ENCODE assay signal across 10 cellular contexts in the genomic region with DNA sequence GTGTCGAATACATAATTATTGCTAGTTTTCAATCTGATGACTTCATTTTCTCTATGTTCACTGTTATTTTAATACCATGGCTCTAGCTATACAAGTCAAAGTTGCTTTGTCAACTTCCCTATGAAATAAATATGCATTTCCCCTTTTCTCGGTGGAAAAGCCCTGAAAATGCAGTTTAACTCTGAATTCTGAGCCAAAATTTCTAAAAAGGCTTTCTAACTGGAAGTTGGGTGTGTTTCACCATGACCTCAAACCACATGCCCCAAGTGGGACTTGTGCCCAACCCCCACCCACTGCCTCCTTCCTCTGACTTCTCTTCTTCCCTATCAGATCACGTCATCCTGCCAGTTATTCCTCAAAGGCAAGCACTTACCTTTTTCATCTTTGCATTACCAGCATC. TPM values are rescaled to one million over a fixed set of nuclear protein-coding genes. Genes with fewer than 3 reads are reported as not detected.
A peak's percentile ranks its signal among the peaks of the same experiment; 100 is the strongest.
DNase-seq lines count a peak whose midpoint lies in the region; ATAC-seq, FAIRE-seq and TF ChIP-seq lines count a peak whose summit lies in the region.
"Had no signal": no experiment of that assay in that cellular context is flagged by ENCODE, and none has a peak within 500 bp of the region (broad histone marks: within the 10 kb centered on the region; RNA-seq: fewer than 3 reads in every experiment).

No MANE protein-coding gene starts in this region.

- H3K9me3 ChIP-seq in GM12878 (replicated peaks; ENCODE audit: control insufficient read depth, insufficient read depth, low read length) = no peaks in the 10 kb centered on the region; the same call in 2 of the 3 replicates

- POLR2A ChIA-PET in GM12878 (lab: Charles Lee) = interaction anchor here (1.9 kb wide), 1 partner anchor 9 kb away, joined by 6 read pairs; a partner anchor contains a TSS

- FAIRE-seq in GM12878 (lab: Jason Lieb, UNC) = no peak

- no peak overlapping the region for H3K4me2 ChIP-seq in GM12878 (ENCODE audit: control insufficient read depth, insufficient read depth)

- no peak for TF ChIP-seq CTCF in GM12878 (IDR thresholded peaks at IDR 0.05 in 2 of 3, conservative IDR thresholded peaks at IDR 0.05 in 1 of 3; ENCODE audit: control insufficient read depth in 2 of 3, extremely low read depth in 1 of 3, insufficient read depth in 1 of 3, low read depth in 3 of 3, low read length in 3 of 3)

- H4K20me1 ChIP-seq in GM12878 (ENCODE audit: control insufficient read depth, insufficient read depth) = no peaks in the 10 kb centered on the region

- H3K36me3 ChIP-seq in GM12878 (ENCODE audit: control insufficient read depth in 2 of 2, insufficient read depth in 2 of 2, low read length in 1 of 2) = peaks cover 3 to 8% of the 10 kb centered on the region in 2 experiments; a peak in 3 of 4 replicates

- no peak for TF ChIP-seq RAD21 in GM12878 (IDR thresholded peaks at IDR 0.05; ENCODE audit: insufficient read depth, low read depth, low read length)

- TF ChIP-seq EP300 in GM12878 (IDR thresholded peaks at IDR 0.05; ENCODE audit: borderline replicate concordance in 1 of 2, control insufficient read depth in 1 of 2, low read depth in 2 of 2, low read length in 2 of 2) = no peak

- SMC1A ChIA-PET in GM12878 (lab: Charles Lee; ENCODE audit: uncharacterized antibody, unreplicated experiment) = interaction anchor here (0.7 to 1.0 kb wide), 2 partner anchors 22 to 26 kb away, joined by 3 read pairs; no protein-coding TSS in a partner anchor

- H3K9ac ChIP-seq in GM12878 (ENCODE audit: control insufficient read depth, insufficient read depth, low read length) = no peak overlapping the region

- no peak overlapping the region for H3K4me3 ChIP-seq in GM12878

- in situ Hi-C loops in GM12878 (cut with MboI) = no loop called here

- TF ChIP-seq POLR2A in GM12878 (IDR thresholded peaks at IDR 0.05; ENCODE audit: low read depth, low read length) = no peak

- DNase-seq in AG20443 (ENCODE audit: low spot score) (peak; percentile 34), Kasumi-1 (lab: John Stamatoyannopoulos, UW) (peak; percentile 54 to 59), GM12878 (ENCODE audit: low read depth, low spot score) (no peak), medulla oblongata (ENCODE audit: extremely low spot score) (peak; percentile 81), NCI-H510A (lab: John Stamatoyannopoulos, UW) (no peak), EL (no peak)
- DNase-seq: effector CD4-positive, alpha-beta T cell had no signal

- no peaks in the 10 kb centered on the region for H3K79me2 ChIP-seq in GM12878 (ENCODE audit: control insufficient read depth, insufficient read depth, low read length)

- RAD21 ChIA-PET in GM12878 (lab: Charles Lee; ENCODE audit: unreplicated experiment) = no interaction called here

- no peak overlapping the region for H3K27ac ChIP-seq in GM12878 (ENCODE audit: control insufficient read depth, insufficient read depth)

- ATAC-seq in GM12878 (no peak; the same call in 2 of the 3 replicates), HG03439 (IDR thresholded peaks at IDR 0.05; ENCODE audit: unreplicated experiment) (no peak), HG02938 (IDR thresholded peaks at IDR 0.05; ENCODE audit: unreplicated experiment) (no peak)

- WGBS in GM12878 (ENCODE audit: insufficient coverage, insufficient replicate concordance, low lambda C conversion rate, missing lambda C conversion rate) = 58% methylated on average over 3 of the region's 3 CpGs

- intact Hi-C loops in GM12878 (cut with micrococcal nuclease; ENCODE audit: unreplicated experiment) = no loop called here

- H2AFZ ChIP-seq in GM12878 (ENCODE audit: control insufficient read depth, low read depth, low read length) = no peak overlapping the region

- CTCF ChIA-PET in GM12878 (lab: Yijun Ruan, JAX) = interaction anchor here (0.6 kb wide), 1 partner anchor 21 kb away, joined by 3 read pairs; no protein-coding TSS in a partner anchor

- no TSS peak for BruUV-seq in GM12878 (replicated peaks; lab: Mats Ljungman, UMichigan)

- no peaks in the 10 kb centered on the region for H3K27me3 ChIP-seq in GM12878 (replicated peaks in 1 of 2; ENCODE audit: control insufficient read depth in 2 of 2, insufficient read depth in 2 of 2, low read length in 1 of 2)

- H3K4me1 ChIP-seq in GM12878 (ENCODE audit: control insufficient read depth, insufficient read depth, low read length) = 0 out of 2 replicates have a peak, but pooled peaks cover 3% of the 10 kb centered on the region

TF ChIP-seq in GM12878, 131 proteins besides CTCF, POLR2A, EP300 and RAD21:
- no peak for TF ChIP-seq ZNF207 (IDR thresholded peaks at IDR 0.05; ENCODE audit: borderline replicate concordance)
- TF ChIP-seq POU2F2 (IDR thresholded peaks at IDR 0.05; ENCODE audit: borderline replicate concordance, low read depth, low read length) = no peak
- TF ChIP-seq RUNX3 (IDR thresholded peaks at IDR 0.05; ENCODE audit: low read length) = peak; percentile 62
- TF ChIP-seq TBL1XR1 (IDR thresholded peaks at IDR 0.05; ENCODE audit: low read depth, low read length) = no peak
- TF ChIP-seq BRCA1 (IDR thresholded peaks at IDR 0.05; ENCODE audit: low read depth, low read length) = no peak
- no peak for TF ChIP-seq FOS (IDR thresholded peaks at IDR 0.05; ENCODE audit: borderline replicate concordance, extremely low read depth, insufficient read length)
- no peak for TF ChIP-seq BACH1 (IDR thresholded peaks at IDR 0.05; ENCODE audit: borderline replicate concordance)
- TF ChIP-seq, protein P1, sequence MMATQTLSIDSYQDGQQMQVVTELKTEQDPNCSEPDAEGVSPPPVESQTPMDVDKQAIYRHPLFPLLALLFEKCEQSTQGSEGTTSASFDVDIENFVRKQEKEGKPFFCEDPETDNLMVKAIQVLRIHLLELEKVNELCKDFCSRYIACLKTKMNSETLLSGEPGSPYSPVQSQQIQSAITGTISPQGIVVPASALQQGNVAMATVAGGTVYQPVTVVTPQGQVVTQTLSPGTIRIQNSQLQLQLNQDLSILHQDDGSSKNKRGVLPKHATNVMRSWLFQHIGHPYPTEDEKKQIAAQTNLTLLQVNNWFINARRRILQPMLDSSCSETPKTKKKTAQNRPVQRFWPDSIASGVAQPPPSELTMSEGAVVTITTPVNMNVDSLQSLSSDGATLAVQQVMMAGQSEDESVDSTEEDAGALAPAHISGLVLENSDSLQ (IDR thresholded peaks at IDR 0.05) = no peak
- TF ChIP-seq EED (IDR thresholded peaks at IDR 0.05; ENCODE audit: low read depth) = no peak

RNA-seq across cellular contexts. Expression of a gene that starts 8.9 kb away (rescaled TPM):
- 46.3 and 51.4 TPM in 2 replicates for total RNA-seq in GM12878 (2013; cell fraction: nucleolus; rRNA removed)
- 19.1 and 20.0 TPM in 2 replicates for total RNA-seq in GM12878 (2014; rRNA removed)
- 19.2 and 21.2 TPM in 2 replicates for total RNA-seq in GM12878 (2014; rRNA removed; fragmentation: Illumina TruSeq; extraction: Trizol)
- total RNA-seq in GM12878 (2021) = 22.1 and 29.1 TPM in 2 replicates
- 30.5 TPM for polyA plus RNA-seq in GM12878 (2011; ENCODE audit: low read depth)
- polyA plus RNA-seq in GM12878 (2011; rRNA removed) = 27.8 and 34.6 TPM in 2 replicates
- 27.9 and 31.4 TPM in 2 replicates for polyA plus RNA-seq in GM12878 (2011; cell fraction: cytosol; rRNA removed)
- 72.1 and 77.2 TPM in 2 replicates for polyA plus RNA-seq in GM12878 (2011; cell fraction: nucleus; rRNA removed)
- 19.6 and 25.7 TPM in 2 replicates for polyA plus RNA-seq in GM12878 (2012)
- polyA plus RNA-seq in GM12878 (2014; fragmentation: Illumina TruSeq; extraction: Trizol) = 26.3 and 34.6 TPM in 2 replicates
- 10 to 100 TPM; 13.7 to 17.0 TPM for polyA plus RNA-seq in GM12878 (2014; fragmentation: Nextera tagmentation; extraction: Ambion mirVana)
- polyA plus RNA-seq in GM12878 (2014; rRNA removed) = 29.9 and 30.2 TPM in 2 replicates
- 10 to 100 TPM; 26.8 to 29.7 TPM for polyA plus RNA-seq in GM12878 (2016; fragmentation: Nextera tagmentation; extraction: Ambion mirVana)
- polyA minus RNA-seq in GM12878 (2011; rRNA and poly(A)+ RNA removed) = 25.4 and 27.3 TPM in 2 replicates
- 5.7 and 10.1 TPM in 2 replicates for polyA minus RNA-seq in GM12878 (2011; cell fraction: cytosol; rRNA and poly(A)+ RNA removed)
- polyA minus RNA-seq in GM12878 (2011; cell fraction: nucleus; rRNA and poly(A)+ RNA removed) = 14.7 and 28.6 TPM in 2 replicates

RNA-seq across cellular contexts. Expression of a gene that starts 21.5 kb away (rescaled TPM):
- 18.1 and 19.8 TPM in 2 replicates for total RNA-seq in GM12878 (2013; cell fraction: nucleolus; rRNA removed)
- total RNA-seq in GM12878 (2014; rRNA removed) = 10.3 and 11.1 TPM in 2 replicates
- total RNA-seq in GM12878 (2014; rRNA removed; fragmentation: Illumina TruSeq; extraction: Trizol) = 8.4 and 8.6 TPM in 2 replicates
- total RNA-seq in GM12878 (2021) = 9.9 and 11.4 TPM in 2 replicates
- polyA plus RNA-seq in GM12878 (2011; ENCODE audit: low read depth) = 8.6 TPM
- polyA plus RNA-seq in GM12878 (2011; rRNA removed) = 12.4 and 16.0 TPM in 2 replicates
- polyA plus RNA-seq in GM12878 (2011; cell fraction: cytosol; rRNA removed) = 16.4 and 17.1 TPM in 2 replicates
- 19.9 and 24.1 TPM in 2 replicates for polyA plus RNA-seq in GM12878 (2011; cell fraction: nucleus; rRNA removed)
- polyA plus RNA-seq in GM12878 (2012) = 10.2 and 11.3 TPM in 2 replicates
- 10.3 and 12.8 TPM in 2 replicates for polyA plus RNA-seq in GM12878 (2014; fragmentation: Illumina TruSeq; extraction: Trizol)
- 1 to 10 TPM; 1.0 to 4.1 TPM for polyA plus RNA-seq in GM12878 (2014; fragmentation: Nextera tagmentation; extraction: Ambion mirVana)
- 9.8 and 10.7 TPM in 2 replicates for polyA plus RNA-seq in GM12878 (2014; rRNA removed)
- polyA plus RNA-seq in GM12878 (2016; fragmentation: Nextera tagmentation; extraction: Ambion mirVana) = 1 to 10 TPM; 5.6 to 5.9 TPM
- polyA minus RNA-seq in GM12878 (2011; rRNA and poly(A)+ RNA removed) = 14.6 and 18.1 TPM in 2 replicates
- 2.7 and 4.0 TPM in 2 replicates for polyA minus RNA-seq in GM12878 (2011; cell fraction: cytosol; rRNA and poly(A)+ RNA removed)
- 12.7 and 18.1 TPM in 2 replicates for polyA minus RNA-seq in GM12878 (2011; cell fraction: nucleus; rRNA and poly(A)+ RNA removed)

RNA-seq across cellular contexts. Expression of a gene that starts 43.7 kb away (rescaled TPM):
- not detected in 2 replicates for total RNA-seq in GM12878 (2013; cell fraction: nucleolus; rRNA removed)
- total RNA-seq in GM12878 (2014; rRNA removed) = not detected in 2 replicates
- total RNA-seq in GM12878 (2014; rRNA removed; fragmentation: Illumina TruSeq; extraction: Trizol) = not detected in 2 replicates
- not detected in 2 replicates for total RNA-seq in GM12878 (2021)
- not detected for polyA plus RNA-seq in GM12878 (2011; ENCODE audit: low read depth)
- polyA plus RNA-seq in GM12878 (2011; rRNA removed) = not detected in 2 replicates
- not detected in 2 replicates for polyA plus RNA-seq in GM12878 (2011; cell fraction: cytosol; rRNA removed)
- not detected in 2 replicates for polyA plus RNA-seq in GM12878 (2011; cell fraction: nucleus; rRNA removed)
- not detected in 2 replicates for polyA plus RNA-seq in GM12878 (2012)
- polyA plus RNA-seq in GM12878 (2014; fragmentation: Illumina TruSeq; extraction: Trizol) = not detected in 2 replicates
- not detected for polyA plus RNA-seq in GM12878 (2014; fragmentation: Nextera tagmentation; extraction: Ambion mirVana)
- polyA plus RNA-seq in GM12878 (2014; rRNA removed) = not detected in 2 replicates
- polyA plus RNA-seq in GM12878 (2016; fragmentation: Nextera tagmentation; extraction: Ambion mirVana) = not detected
- polyA minus RNA-seq in GM12878 (2011; rRNA and poly(A)+ RNA removed) = not detected in 2 replicates
- not detected in 2 replicates for polyA minus RNA-seq in GM12878 (2011; cell fraction: cytosol; rRNA and poly(A)+ RNA removed)
- polyA minus RNA-seq in GM12878 (2011; cell fraction: nucleus; rRNA and poly(A)+ RNA removed) = not detected in 2 replicates
- total RNA-seq: MCF 10A had no signal

Comparison
In these comparisons a context has a peak if more than half of its experiments do, and no peak if none do; other contexts are left out.
1. DNase-seq: peak in AG20443 (single experiment), Kasumi-1 (2 of 2) and medulla oblongata (single experiment); none in GM12878 (single experiment), NCI-H510A (single experiment) and EL (single experiment).